In the genomic region with DNA sequence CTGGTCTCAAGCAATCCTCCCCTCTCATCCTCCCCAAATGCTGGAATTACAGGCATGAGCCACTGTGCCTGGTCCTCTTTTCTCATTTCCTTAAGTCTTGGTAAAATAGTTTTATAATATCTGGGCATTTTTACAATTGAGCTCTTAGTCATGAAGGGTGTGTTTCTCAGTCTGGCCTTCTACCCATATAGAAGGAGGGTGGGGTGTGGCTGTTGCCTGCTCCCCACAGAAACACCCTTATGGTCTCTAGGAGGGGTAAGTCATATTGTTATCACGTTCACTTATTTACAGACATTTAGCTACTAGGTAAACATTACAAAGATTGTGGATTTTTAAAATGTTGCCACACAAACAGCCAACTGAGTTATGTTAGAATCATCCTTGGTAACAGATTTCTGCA, we compare ENCODE assay signal across 19 cellular contexts. TPM values are rescaled to one million over a fixed set of nuclear protein-coding genes. Genes with fewer than 3 reads are reported as not detected.
DNase-seq lines count a peak whose midpoint lies in the region; ATAC-seq and TF ChIP-seq lines count a peak whose summit lies in the region.
"Had no signal": no experiment of that assay in that cellular context is flagged by ENCODE, and none has a peak within 500 bp of the region (broad histone marks: within the 10 kb centered on the region; RNA-seq: fewer than 3 reads in every experiment).

No MANE protein-coding gene starts in this region.

- DNase-seq in NOMO-1 treated with DMSO at 0.1 percent for 48 hours (lab: John Stamatoyannopoulos, UW; ENCODE audit: unreplicated experiment): peak; percentile 38
- no peak for DNase-seq in NOMO-1 treated with dmso at 0.1 percent for 144 hours (lab: John Stamatoyannopoulos, UW; ENCODE audit: unreplicated experiment)
- DNase-seq in colonic mucosa: peak; percentile 30
- no peak for DNase-seq in left lung
- no peak for DNase-seq in GM13976 (ENCODE audit: low spot score)
- DNase-seq in stimulated activated CD4-positive, alpha-beta T cell treated with anti-CD3 and anti-CD28 coated beads, Interleukin-4, amount 100 ng/mL, for 1 hour: no peak
- DNase-seq in activated T-cell treated with anti-CD3 and anti-CD28 coated beads, Interleukin-2, amount 50 U/mL, for 48 hours: no peak
- DNase-seq: activated CD4-positive, alpha-beta T cell treated with anti-CD3 and anti-CD28 coated beads for 48 hours; activated effector memory CD4-positive, alpha-beta T cell treated with anti-CD3 and anti-CD28 coated beads, Interleukin-2, amount 50 U/mL, for 16 hours; adrenal gland; C1 segment of cervical spinal cord; NCI-H1694; nephron progenitor cell; stimulated activated naive CD4-positive, alpha-beta T cell treated with Interleukin-2 at 50 U/mL for 16 hours had no signal

- H3K27me3 ChIP-seq in colonic mucosa (no peaks in the 10 kb centered on the region), left lung (peaks cover 0 to 5% of the 10 kb centered on the region in 2 donors)
- H3K27me3 ChIP-seq: adrenal gland, tibial nerve had no signal

- no peak overlapping the region for H3K4me3 ChIP-seq in colonic mucosa
- no peak overlapping the region for H3K4me3 ChIP-seq in left lung
- no peak overlapping the region for H3K4me3 ChIP-seq in urinary bladder (ENCODE audit: low read depth, low read length)
- H3K4me3 ChIP-seq: adrenal gland, tibial nerve had no signal

- H3K9me3 ChIP-seq in colonic mucosa: no peaks in the 10 kb centered on the region
- H3K9me3 ChIP-seq in left lung: no peaks in the 10 kb centered on the region
- H3K9me3 ChIP-seq: adrenal gland, tibial nerve had no signal

- TF ChIP-seq CTCF in colonic mucosa (IDR thresholded peaks at IDR 0.05) (no peak), left lung (IDR thresholded peaks at IDR 0.05) (no peak), GM13976 (IDR thresholded peaks at IDR 0.05; ENCODE audit: borderline replicate concordance, control extremely low read depth, extremely low read depth, insufficient read depth, missing control alignments) (no peak)

- 46% methylated on average over 1 of the region's 1 CpG for WGBS in urinary bladder

- H3K27ac ChIP-seq in colonic mucosa (peak overlapping the region; percentile 68), left lung (peak overlapping the region in 1 of 2 donors; percentile 85), urinary bladder (ENCODE audit: low read depth) (peak overlapping the region; percentile 29)
- H3K27ac ChIP-seq: 22Rv1, adrenal gland, tibial nerve had no signal

- in situ Hi-C loops in GM13976 (cut with MboI; ENCODE audit: low sequenced_read_pairs, unreplicated experiment): no loop called here

- no peaks in the 10 kb centered on the region for H3K36me3 ChIP-seq in colonic mucosa
- H3K36me3 ChIP-seq in left lung: no peaks in the 10 kb centered on the region
- no peaks in the 10 kb centered on the region for H3K36me3 ChIP-seq in urinary bladder (ENCODE audit: insufficient read depth)
- H3K36me3 ChIP-seq: adrenal gland, tibial nerve had no signal

- H3K9ac ChIP-seq in colonic mucosa (ENCODE audit: low read depth in 2 of 2, low read length in 2 of 2): no peak overlapping the region

- intact Hi-C loops in colonic mucosa (cut with DNase I) (no loop called here), left lung (cut with DNase I) (no loop called here)

- H3K4me1 ChIP-seq in colonic mucosa (no peaks in the 10 kb centered on the region), left lung (peaks cover 0 to 24% of the 10 kb centered on the region in 2 donors), urinary bladder (ENCODE audit: insufficient read depth) (no peaks in the 10 kb centered on the region)
- H3K4me1 ChIP-seq: adrenal gland, tibial nerve had no signal

- peak; percentile 68 for ATAC-seq in left lung
- ATAC-seq: Right ventricle myocardium inferior, sciatic nerve had no signal

RNA-seq across cellular contexts. Expression of gene OTUD1, which starts 6.7 kb away (rescaled TPM):
- total RNA-seq in colonic mucosa (10 to 100 TPM in 1 of 2 donors, 1 to 10 TPM in 1; 6.6 to 20.7 TPM), left lung (10 to 100 TPM; 19.4 to 21.6 TPM), urinary bladder (13.5 TPM)
- polyA plus RNA-seq in urinary bladder: 9.8 TPM

Comparison
In these comparisons a context has a peak if more than half of its experiments do, and no peak if none do; other contexts are left out.
1. DNase-seq: peak in NOMO-1 treated with DMSO at 0.1 percent for 48 hours (single experiment) and colonic mucosa (single experiment); none in NOMO-1 treated with dmso at 0.1 percent for 144 hours (single experiment), left lung (0 of 2), GM13976 (single experiment), stimulated activated CD4-positive, alpha-beta T cell treated with anti-CD3 and anti-CD28 coated beads, Interleukin-4, amount 100 ng/mL, for 1 hour (single experiment) and activated T-cell treated with anti-CD3 and anti-CD28 coated beads, Interleukin-2, amount 50 U/mL, for 48 hours (0 of 2).